1 cellular context compared by ENCODE assay signal in genomic region chr7:101321491-101322401, GRCh38.
TF ChIP-seq lines count a peak whose summit lies in the region.

IFT22 (minus strand) TSS chr7:101321812; CDS start chr7:101321709, 103 bp downstream.

TF ChIP-seq in SK-N-SH, 30 proteins besides CTCF, POLR2A, EP300 and RAD21 (continued from another document):
- TF ChIP-seq NRF1 (IDR thresholded peaks at IDR 0.05; ENCODE audit: low read depth, low read length) (no peak), NFIC (IDR thresholded peaks at IDR 0.05; ENCODE audit: borderline replicate concordance) (no peak), GABPA (IDR thresholded peaks at IDR 0.05; ENCODE audit: low read depth) (peak; percentile 85), POLR2AphosphoS5 (IDR thresholded peaks at IDR 0.05; ENCODE audit: low read depth, low read length) (peak; percentile 93), TCF12 (IDR thresholded peaks at IDR 0.05) (no peak), RXRA (IDR thresholded peaks at IDR 0.05; ENCODE audit: borderline replicate concordance, low read depth) (no peak), MEF2A (IDR thresholded peaks at IDR 0.05; ENCODE audit: borderline replicate concordance, low read depth) (no peak), FOSL2 (IDR thresholded peaks at IDR 0.05; ENCODE audit: borderline replicate concordance, low read depth) (no peak), FOXJ3 (CRISPR knock-in tag; IDR thresholded peaks at IDR 0.05) (no peak), YY1 (IDR thresholded peaks at IDR 0.05; ENCODE audit: low read depth) (0 out of 2 replicates have a peak, but pooled peaks have one; percentile 67), REST (IDR thresholded peaks at IDR 0.05; ENCODE audit: low read depth, low read length) (0 out of 2 replicates have a peak, but pooled peaks have one; percentile 2), ZBTB33 (IDR thresholded peaks at IDR 0.05; ENCODE audit: borderline replicate concordance, low read depth) (no peak)
- TF ChIP-seq, protein P1, sequence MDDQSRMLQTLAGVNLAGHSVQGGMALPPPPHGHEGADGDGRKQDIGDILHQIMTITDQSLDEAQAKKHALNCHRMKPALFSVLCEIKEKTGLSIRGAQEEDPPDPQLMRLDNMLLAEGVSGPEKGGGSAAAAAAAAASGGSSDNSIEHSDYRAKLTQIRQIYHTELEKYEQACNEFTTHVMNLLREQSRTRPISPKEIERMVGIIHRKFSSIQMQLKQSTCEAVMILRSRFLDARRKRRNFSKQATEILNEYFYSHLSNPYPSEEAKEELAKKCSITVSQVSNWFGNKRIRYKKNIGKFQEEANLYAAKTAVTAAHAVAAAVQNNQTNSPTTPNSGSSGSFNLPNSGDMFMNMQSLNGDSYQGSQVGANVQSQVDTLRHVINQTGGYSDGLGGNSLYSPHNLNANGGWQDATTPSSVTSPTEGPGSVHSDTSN (IDR thresholded peaks at IDR 0.05) = no peak
